ENCODE assay signal across 8 cellular contexts in the genomic region with DNA sequence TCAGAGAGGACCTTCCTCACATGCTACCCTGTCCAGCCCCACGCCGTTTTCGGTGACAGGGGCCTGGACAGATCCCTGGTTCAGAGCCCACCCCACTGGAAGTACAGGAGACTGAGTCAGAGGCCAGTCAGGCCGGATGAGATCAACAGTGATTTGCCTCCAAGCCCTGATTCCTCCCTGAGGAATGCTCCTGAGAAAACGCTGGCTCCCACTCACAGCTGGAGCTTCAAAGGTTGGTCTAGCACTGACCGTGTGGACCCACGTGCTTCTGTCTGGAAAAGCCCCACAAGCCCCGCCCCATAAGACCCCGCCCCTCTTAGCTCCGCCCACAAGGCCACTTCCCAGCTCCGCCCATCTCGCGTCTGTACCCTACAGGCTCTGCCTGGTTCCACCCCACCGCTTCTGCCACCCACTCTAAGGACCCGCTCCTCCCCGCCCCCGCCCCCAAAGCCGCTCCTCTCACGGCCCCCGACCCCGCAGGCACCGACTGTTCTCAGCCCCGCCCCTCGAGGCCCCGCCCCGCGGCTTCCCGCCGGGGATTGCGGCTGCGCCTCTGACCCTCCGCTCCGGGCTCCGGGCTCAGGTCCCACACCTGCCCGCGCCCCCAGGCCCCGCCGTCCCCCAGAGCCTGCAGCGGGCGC.
DNase-seq lines count a peak whose midpoint lies in the region; ATAC-seq, FAIRE-seq and TF ChIP-seq lines count a peak whose summit lies in the region.

No MANE protein-coding gene starts in this region.

- WGBS in iPS DF 6.9 (ENCODE audit: insufficient coverage, insufficient read length): no CpG with 5 or more reads among the region's 40 CpGs

- H3K36me3 ChIP-seq in A673 (ENCODE audit: insufficient read depth, low read length, poor library complexity, severe bottlenecking) (no peaks in the 10 kb centered on the region), WERI-Rb-1 (no peaks in the 10 kb centered on the region), iPS DF 6.9 (ENCODE audit: control insufficient read depth, insufficient read depth, low read length) (no peaks in the 10 kb centered on the region)

- H3K27me3 ChIP-seq in A673 (replicated peaks; ENCODE audit: insufficient read depth, low read depth, low read length, poor library complexity) (peaks cover 61% of the 10 kb centered on the region), WERI-Rb-1 (ENCODE audit: insufficient read depth, low read depth, severe bottlenecking) (peaks cover 3% of the 10 kb centered on the region), iPS DF 6.9 (ENCODE audit: control insufficient read depth, insufficient read depth, low read length) (peaks cover 3% of the 10 kb centered on the region; the same call in 1 of the 2 replicates)

- H3K27ac ChIP-seq in A673 (ENCODE audit: low read depth, low read length, poor library complexity, severe bottlenecking): no peak overlapping the region
- H3K27ac ChIP-seq in WERI-Rb-1: peak overlapping the region; percentile 10; the same call in 1 of the 2 replicates
- no peak overlapping the region for H3K27ac ChIP-seq in iPS DF 6.9 (ENCODE audit: low read length)

- POLR2A ChIA-PET in A673 (lab: Charles Lee; ENCODE audit: low non-redundant PET): interaction anchor here (0.7 kb wide), 1 partner anchor 293 kb away, joined by 3 read pairs; no protein-coding TSS in a partner anchor

- no TSS peak for BruUV-seq in A673 (replicated peaks; lab: Mats Ljungman, UMichigan)

- DNase-seq in A673 (ENCODE audit: low spot score) (peak; percentile 49), H54 (ENCODE audit: insufficient read length, low spot score) (peak; percentile 76), WERI-Rb-1 (peak; percentile 89), iPS DF 6.9 (ENCODE audit: low read depth, low spot score) (no peak), retina (no peak)

- no peak for FAIRE-seq in H54 (lab: Jason Lieb, UNC)

- intact Hi-C loops in A673 (cut with micrococcal nuclease; ENCODE audit: unreplicated experiment): no loop called here

- no peak for TF ChIP-seq POLR2A in H54 (IDR thresholded peaks at IDR 0.05; ENCODE audit: low read depth, low read length)

- H3K9me3 ChIP-seq in A673 (ENCODE audit: low read depth, low read length, poor library complexity, severe bottlenecking): no peaks in the 10 kb centered on the region
- peaks cover 8% of the 10 kb centered on the region for H3K9me3 ChIP-seq in WERI-Rb-1 (ENCODE audit: severe bottlenecking)
- no peaks in the 10 kb centered on the region for H3K9me3 ChIP-seq in iPS DF 6.9 (ENCODE audit: control insufficient read depth, insufficient read depth, low read length)

- no peak for TF ChIP-seq CTCF in A673 (conservative IDR thresholded peaks at IDR 0.05; ENCODE audit: low read depth, low read length)
- TF ChIP-seq CTCF in WERI-Rb-1 (IDR thresholded peaks at IDR 0.05; ENCODE audit: low read depth, low read length): no peak

- CTCF ChIA-PET in A673 (lab: Charles Lee): interaction anchor here (0.6 to 0.7 kb wide), 2 partner anchors 12 to 167 kb away, joined by 3 to 7 read pairs; no protein-coding TSS in a partner anchor

- H3K4me1 ChIP-seq in A673 (ENCODE audit: insufficient read depth, low read length, poor library complexity, severe bottlenecking) (no peaks in the 10 kb centered on the region), iPS DF 6.9 (ENCODE audit: control insufficient read depth, insufficient read depth, low read length) (no peaks in the 10 kb centered on the region)

- ATAC-seq in HG03442 (IDR thresholded peaks at IDR 0.05; ENCODE audit: unreplicated experiment) (no peak), GM19397 (IDR thresholded peaks at IDR 0.05; ENCODE audit: unreplicated experiment) (no peak), esophagus mucosa (no peak)

- H3K4me3 ChIP-seq in A673 (ENCODE audit: low read depth, low read length, poor library complexity, severe bottlenecking) (peak overlapping the region; percentile 15), WERI-Rb-1 (ENCODE audit: low read depth, low read length) (peak overlapping the region; percentile 45), iPS DF 6.9 (ENCODE audit: low read length) (peak overlapping the region; percentile 28; the same call in 1 of the 2 replicates)

Comparison
In these comparisons a context has a peak if more than half of its experiments do, and no peak if none do; other contexts are left out.
1. DNase-seq: peak in A673 (single experiment), H54 (single experiment) and WERI-Rb-1 (single experiment); none in iPS DF 6.9 (single experiment) and retina (single experiment).
2. Peak in every context shown above with its lines, with median percentiles within 50 percentile points of each other: H3K4me3 ChIP-seq.